In the genomic region with DNA sequence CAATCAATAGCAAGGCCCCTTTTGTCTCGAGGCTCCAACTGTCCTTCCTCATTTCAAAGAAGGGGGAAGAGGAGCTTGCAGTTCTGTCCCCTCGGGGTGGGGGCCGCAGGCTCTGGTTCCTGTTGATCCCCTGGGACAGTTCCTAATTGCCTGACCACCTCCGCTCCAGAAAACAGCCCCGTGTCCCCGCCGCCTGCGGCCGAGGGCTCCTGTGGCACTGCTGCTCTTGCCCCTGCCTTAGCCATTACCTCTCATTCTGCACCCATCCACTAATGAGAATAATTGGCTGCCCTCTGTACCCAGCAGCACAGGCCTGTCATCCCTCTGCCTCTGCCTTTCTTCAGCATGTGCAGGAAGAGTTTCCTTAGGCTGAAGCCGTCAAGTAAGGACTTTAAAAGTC, we compare ENCODE assay signal across 21 cellular contexts.
"Had no signal": no experiment of that assay in that cellular context is flagged by ENCODE, and none has a peak within 500 bp of the region (broad histone marks: within the 10 kb centered on the region; RNA-seq: fewer than 3 reads in every experiment).

No MANE protein-coding gene starts in this region.

- H3K9me3 ChIP-seq: ovary, prostate gland, suprapubic skin, uterus had no signal

- DNase-seq: activated CD4-positive, alpha-beta memory T cell treated with anti-CD3 and anti-CD28 coated beads for 36 hours; activated CD4-positive, alpha-beta T cell treated with anti-CD3 and anti-CD28 coated beads for 36 hours; activated T-cell treated with anti-CD3 and anti-CD28 coated beads, Interleukin-2, amount 50 U/mL, for 24 hours; aorta; effector CD8-positive, alpha-beta T cell; erythroblast; foreskin fibroblast; naive B cell; ovary; stimulated activated CD4-positive, alpha-beta T cell treated with anti-CD3 and anti-CD28 coated beads, Interleukin-2, amount 100 ng/mL, for 24 hours; stimulated activated naive CD8-positive, alpha-beta T cell treated with anti-CD3 and anti-CD28 coated beads, Interleukin-15, amount 100 ng/mL, for 72 hours; T-helper 9 cell; uterus had no signal

- H3K27ac ChIP-seq: ovary, prostate gland, right atrium auricular region, suprapubic skin, tibial nerve, uterus had no signal

- H3K4me3 ChIP-seq: lung, ovary, prostate gland, right atrium auricular region, suprapubic skin, tibial nerve, uterus had no signal

- H3K36me3 ChIP-seq: ovary, prostate gland, right atrium auricular region, suprapubic skin, uterus had no signal

- H3K27me3 ChIP-seq: ovary, right atrium auricular region, suprapubic skin, tibial nerve, uterus had no signal

- ATAC-seq: activated CD4-positive, alpha-beta T cell treated with anti-CD3 and anti-CD28 coated beads for 36 hours; activated naive CD4-positive, alpha-beta T cell treated with anti-CD3 and anti-CD28 coated beads, Interleukin-2, amount 50 U/mL, for 72 hours; activated T-helper 17 cell treated with anti-CD3 and anti-CD28 coated beads, Interleukin-2, amount 50 U/mL, for 72 hours; stimulated activated effector memory CD8-positive, alpha-beta T cell treated with anti-CD3 and anti-CD28 coated beads, Interleukin-12 subunit alpha, Interleukin-12 subunit beta, amount 100 ng/mL, for 72 hours; stimulated activated naive CD8-positive, alpha-beta T cell treated with anti-CD3 and anti-CD28 coated beads, Interleukin-15, amount 100 ng/mL, for 72 hours had no signal

- H3K4me1 ChIP-seq: prostate gland, right atrium auricular region, suprapubic skin, tibial nerve, uterus had no signal
